Comparison of ENCODE assay signal across 25 cellular contexts in the genomic region with DNA sequence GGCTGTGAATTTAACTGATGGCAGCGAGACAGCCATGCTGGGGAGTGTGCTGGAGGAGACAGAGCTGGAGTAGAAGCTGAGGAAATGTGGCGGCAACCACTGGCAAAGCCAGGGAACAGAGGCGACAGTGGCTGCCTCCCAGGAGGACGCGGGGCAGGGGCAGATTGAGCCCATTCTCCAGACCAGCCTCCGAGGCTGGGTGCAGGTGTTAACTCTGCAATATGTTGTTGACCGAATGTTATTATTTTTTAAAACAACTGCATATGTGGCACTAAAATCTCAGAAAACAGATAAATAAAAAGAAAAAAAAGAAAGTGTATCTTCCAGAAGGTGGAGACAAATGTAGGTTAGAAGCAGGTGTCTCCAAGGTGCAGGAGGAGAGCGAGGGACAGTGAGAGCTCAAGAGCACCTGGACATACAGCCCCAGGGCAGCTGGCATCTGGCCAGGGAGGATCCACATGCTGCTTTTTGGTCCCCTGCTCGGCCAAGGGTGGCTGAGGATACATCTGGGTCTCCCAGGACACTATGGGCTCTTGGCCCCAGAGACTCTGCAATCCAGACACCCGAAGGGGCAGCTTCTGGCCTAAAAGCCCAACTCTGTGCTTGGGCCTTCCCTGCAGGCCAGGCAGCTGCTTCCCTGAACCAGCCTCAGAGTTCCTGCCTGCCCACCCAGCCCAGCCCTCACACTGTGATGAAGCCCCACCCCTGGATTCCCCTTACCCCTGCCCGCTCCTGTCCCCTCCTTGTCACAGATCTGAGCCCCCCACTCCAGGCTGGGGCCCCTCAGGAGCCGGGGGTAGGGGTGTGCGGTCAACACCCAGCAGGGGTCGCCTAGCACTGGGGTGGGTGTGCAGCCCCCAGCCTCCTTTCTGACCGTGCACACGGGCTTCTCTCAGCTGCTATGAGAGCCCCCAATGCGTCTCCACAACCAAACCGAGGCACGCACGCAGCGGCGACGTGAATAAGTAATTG. TPM values are rescaled to one million over a fixed set of nuclear protein-coding genes. Genes with fewer than 3 reads are reported as not detected.
DNase-seq lines count a peak whose midpoint lies in the region; ATAC-seq and TF ChIP-seq lines count a peak whose summit lies in the region.
"Had no signal": no experiment of that assay in that cellular context is flagged by ENCODE, and none has a peak within 500 bp of the region (broad histone marks: within the 10 kb centered on the region; RNA-seq: fewer than 3 reads in every experiment).

No MANE protein-coding gene starts in this region.

- peak overlapping the region; percentile 5 to 40 for H3K27ac Mint-ChIP-seq in activated naive CD4-positive, alpha-beta T cell treated with anti-CD3 and anti-CD28 coated beads, Interleukin-2, amount 50 U/mL, for 72 hours
- H3K27ac Mint-ChIP-seq in activated naive CD4-positive, alpha-beta T cell treated with anti-CD3 and anti-CD28 coated beads for 36 hours = no peak overlapping the region
- H3K27ac Mint-ChIP-seq: type B pancreatic cell had no signal

- TF ChIP-seq CTCF in VCaP (conservative IDR thresholded peaks at IDR 0.05) = no peak
- TF ChIP-seq CTCF in omental fat pad (IDR thresholded peaks at IDR 0.05) = no peak

- H3K27ac ChIP-seq in KOPT-K1 (ENCODE audit: low read depth, low read length, poor library complexity, severe bottlenecking) (peak overlapping the region; percentile 37), VCaP (peak overlapping the region; percentile 54)
- H3K27ac ChIP-seq: left lung, Peyer's patch, psoas muscle had no signal

- DNase-seq in activated naive CD4-positive, alpha-beta T cell treated with anti-CD3 and anti-CD28 coated beads, Interleukin-2, amount 50 U/mL, for 72 hours (ENCODE audit: low spot score in 2 of 2) = no peak
- no peak for DNase-seq in activated naive CD4-positive, alpha-beta T cell treated with anti-CD3 and anti-CD28 coated beads for 36 hours
- DNase-seq in retina = peak; percentile 11
- DNase-seq in GM03348 (ENCODE audit: low spot score) = no peak
- DNase-seq in omental fat pad (ENCODE audit: low spot score) = no peak
- DNase-seq: CD8-positive, alpha-beta T cell; cortex of kidney; DMS79 treated with DMSO at 0.1 percent for 48 hours; head of caudate nucleus; left lung; midbrain; NCI-H1694 treated with DMSO at 0.1 percent for 48 hours; NCI-H2227 treated with DMSO at 0.1 percent for 48 hours; NK-92 treated with Interleukin-12 subunit alpha and Interleukin-12 subunit beta, amount 100 ng/mL, for 24 hours; Peyer's patch; psoas muscle; small intestine; T1000 had no signal

- no peaks in the 10 kb centered on the region for H3K9me3 ChIP-seq in KOPT-K1 (ENCODE audit: insufficient read depth, low read length, poor library complexity, severe bottlenecking)
- H3K9me3 ChIP-seq: left lung, Peyer's patch, psoas muscle had no signal

- H3K4me3 Mint-ChIP-seq in activated naive CD4-positive, alpha-beta T cell treated with anti-CD3 and anti-CD28 coated beads for 36 hours = no peak overlapping the region
- H3K4me3 Mint-ChIP-seq: CD8-positive, alpha-beta T cell; type B pancreatic cell had no signal

- no peaks in the 10 kb centered on the region for H3K36me3 Mint-ChIP-seq in activated naive CD4-positive, alpha-beta T cell treated with anti-CD3 and anti-CD28 coated beads, Interleukin-2, amount 50 U/mL, for 72 hours
- no peaks in the 10 kb centered on the region for H3K36me3 Mint-ChIP-seq in activated naive CD4-positive, alpha-beta T cell treated with anti-CD3 and anti-CD28 coated beads for 36 hours (ENCODE audit: low read depth)
- H3K36me3 Mint-ChIP-seq: CD8-positive, alpha-beta T cell; type B pancreatic cell had no signal

- intact Hi-C loops in activated naive CD4-positive, alpha-beta T cell treated with anti-CD3 and anti-CD28 coated beads for 36 hours (cut with micrococcal nuclease) = no loop called here

- H3K36me3 ChIP-seq in KOPT-K1 (ENCODE audit: insufficient read depth, low read length) = no peaks in the 10 kb centered on the region
- H3K36me3 ChIP-seq: left lung, Peyer's patch had no signal

- H3K27me3 Mint-ChIP-seq in activated naive CD4-positive, alpha-beta T cell treated with anti-CD3 and anti-CD28 coated beads for 36 hours (ENCODE audit: low read depth) = no peaks in the 10 kb centered on the region
- H3K27me3 Mint-ChIP-seq: type B pancreatic cell had no signal

- no peaks in the 10 kb centered on the region for H3K9me3 Mint-ChIP-seq in activated naive CD4-positive, alpha-beta T cell treated with anti-CD3 and anti-CD28 coated beads, Interleukin-2, amount 50 U/mL, for 72 hours
- H3K9me3 Mint-ChIP-seq in activated naive CD4-positive, alpha-beta T cell treated with anti-CD3 and anti-CD28 coated beads for 36 hours = no peaks in the 10 kb centered on the region
- H3K9me3 Mint-ChIP-seq: CD8-positive, alpha-beta T cell; type B pancreatic cell had no signal

- peaks cover 7% of the 10 kb centered on the region for H3K4me1 Mint-ChIP-seq in activated naive CD4-positive, alpha-beta T cell treated with anti-CD3 and anti-CD28 coated beads for 36 hours (ENCODE audit: low read depth)

- ATAC-seq in activated naive CD4-positive, alpha-beta T cell treated with anti-CD3 and anti-CD28 coated beads, Interleukin-2, amount 50 U/mL, for 72 hours = no peak
- no peak for ATAC-seq in HG02981 (IDR thresholded peaks at IDR 0.05; ENCODE audit: unreplicated experiment)
- ATAC-seq in omental fat pad (ENCODE audit: low FRiP score) = no peak
- ATAC-seq: activated CD4-positive, CD25-positive, alpha-beta regulatory T cell treated with anti-CD3 and anti-CD28 coated beads, Interleukin-2, amount 50 U/mL, for 24 hours; CD8-positive, alpha-beta T cell; HCT116; HepG2; left lung; psoas muscle had no signal

- CTCF ChIA-PET in activated naive CD4-positive, alpha-beta T cell treated with anti-CD3 and anti-CD28 coated beads for 36 hours (lab: Charles Lee) = no interaction called here

RNA-seq across cellular contexts. Expression of gene RTN4R, which starts 12.9 kb away (rescaled TPM):
- 1 to 10 TPM; 1.1 to 2.2 TPM for total RNA-seq in activated naive CD4-positive, alpha-beta T cell treated with anti-CD3 and anti-CD28 coated beads, Interleukin-2, amount 50 U/mL, for 72 hours
- 1 to 10 TPM; 2.1 to 2.5 TPM for total RNA-seq in activated naive CD4-positive, alpha-beta T cell treated with anti-CD3 and anti-CD28 coated beads for 36 hours
- total RNA-seq in omental fat pad = 1 to 10 TPM in 2 of 4 donors, under 1 TPM in 2; 0.25 to 2.3 (median 1.3) TPM
